Comparison of ENCODE assay signal across 14 cellular contexts in genomic region chr1:226813671-226814591, GRCh38. TPM values are rescaled to one million over a fixed set of nuclear protein-coding genes. Genes with fewer than 3 reads are reported as not detected.
A peak's percentile ranks its signal among the peaks of the same experiment; 100 is the strongest.
DNase-seq lines count a peak whose midpoint lies in the region; FAIRE-seq and TF ChIP-seq lines count a peak whose summit lies in the region.
"Had no signal": no experiment of that assay in that cellular context is flagged by ENCODE, and none has a peak within 500 bp of the region (broad histone marks: within the 10 kb centered on the region; RNA-seq: fewer than 3 reads in every experiment).

No MANE protein-coding gene starts in this region.

- no peaks in the 10 kb centered on the region for H4K20me1 ChIP-seq in endothelial cell of umbilical vein (replicated peaks; ENCODE audit: control insufficient read depth, extremely low read depth, insufficient read depth, low read length)

- BruUV-seq in endothelial cell of umbilical vein (replicated peaks; lab: Mats Ljungman, UMichigan): no TSS peak

- DNase-seq in activated naive CD4-positive, alpha-beta T cell treated with anti-CD3 and anti-CD28 coated beads, Interleukin-2, amount 10 ng/mL, durations not matched to agents 7 days and 5 days: no peak
- DNase-seq in activated naive CD4-positive, alpha-beta T cell treated with Interleukin-2 at 50 U/mL for 16 hours: no peak
- DNase-seq in endothelial cell of umbilical vein (ENCODE audit: low read depth, low spot score) (peak; percentile 27), transverse colon (no peak), ureter (ENCODE audit: low spot score) (no peak), GM19239 (ENCODE audit: insufficient read length, low spot score) (no peak), NCI-H510A (lab: John Stamatoyannopoulos, UW) (no peak)
- DNase-seq: activated CD4-positive, alpha-beta T cell treated with anti-CD3 and anti-CD28 coated beads, Interleukin-2, amount 50 U/mL, for 1 hour; aorta; CD8-positive, alpha-beta memory T cell; posterior cingulate gyrus; stimulated activated CD8-positive, alpha-beta memory T cell treated with anti-CD3 and anti-CD28 coated beads, Interleukin-4, amount 100 ng/mL, for 48 hours had no signal

- H3K36me3 ChIP-seq in endothelial cell of umbilical vein (ENCODE audit: control insufficient read depth in 2 of 2, extremely low read depth in 1 of 2, insufficient read depth in 2 of 2, low read length in 2 of 2) (no peaks in the 10 kb centered on the region), transverse colon (no peaks in the 10 kb centered on the region)

- H3K4me3 ChIP-seq in endothelial cell of umbilical vein (replicated peaks in 1 of 3; ENCODE audit: insufficient read depth in 1 of 3, low read depth in 1 of 3, low read length in 3 of 3): no peak overlapping the region
- H3K4me3 ChIP-seq in transverse colon: no peak overlapping the region
- H3K4me3 ChIP-seq: SK-N-MC had no signal

- in situ Hi-C loops in transverse colon (cut with MboI; ENCODE audit: low pct_ligation_motif_present in 1 of 4, low pct_unique_long_range_greater_than_20kb in 1 of 4, low sequenced_read_pairs in 3 of 4): no loop called here

- no peaks in the 10 kb centered on the region for H3K9me3 ChIP-seq in endothelial cell of umbilical vein (replicated peaks; ENCODE audit: control insufficient read depth, insufficient read depth, low read length)
- H3K9me3 ChIP-seq in transverse colon: no peaks in the 10 kb centered on the region

- H3K27me3 ChIP-seq in endothelial cell of umbilical vein (ENCODE audit: control insufficient read depth in 2 of 2, insufficient read depth in 2 of 2, low read length in 2 of 2) (no peaks in the 10 kb centered on the region), transverse colon (no peaks in the 10 kb centered on the region)

- H3K79me2 ChIP-seq in endothelial cell of umbilical vein (ENCODE audit: control insufficient read depth, insufficient read depth, low read length): no peaks in the 10 kb centered on the region

- H3K4me3 Mint-ChIP-seq in activated naive CD4-positive, alpha-beta T cell treated with anti-CD3 and anti-CD28 coated beads, Interleukin-2, amount 10 ng/mL, durations not matched to agents 7 days and 5 days: no peak overlapping the region
- no peak overlapping the region for H3K4me3 Mint-ChIP-seq in nephron
- H3K4me3 Mint-ChIP-seq: CD8-positive, alpha-beta memory T cell had no signal

- CTCF ChIA-PET in activated naive CD4-positive, alpha-beta T cell treated with anti-CD3 and anti-CD28 coated beads, Interleukin-2, amount 10 ng/mL, durations not matched to agents 7 days and 5 days (lab: Charles Lee): no interaction called here
- CTCF ChIA-PET in endothelial cell of umbilical vein (lab: Charles Lee): interaction anchor here (0.6 to 2.2 kb wide), 13 partner anchors 9 to 406 kb away, joined by 3 to 12 read pairs (median 4); partner anchors contain the start of genes ITPKB and PARP1

- TF ChIP-seq POLR2A in endothelial cell of umbilical vein (IDR thresholded peaks at IDR 0.05; ENCODE audit: low read depth, low read length) (no peak), transverse colon (IDR thresholded peaks at IDR 0.05) (no peak)

- H3K4me2 ChIP-seq in endothelial cell of umbilical vein (ENCODE audit: insufficient read depth, low read length): peak overlapping the region; percentile 41

- H3K9me1 ChIP-seq in endothelial cell of umbilical vein (replicated peaks; ENCODE audit: control insufficient read depth, extremely low read depth, insufficient read depth, low read length): no peaks in the 10 kb centered on the region

- peak overlapping the region; percentile 28 for H2AFZ ChIP-seq in endothelial cell of umbilical vein (ENCODE audit: low read depth, low read length)

- peak overlapping the region; percentile 11 for H3K27ac Mint-ChIP-seq in activated naive CD4-positive, alpha-beta T cell treated with anti-CD3 and anti-CD28 coated beads, Interleukin-2, amount 10 ng/mL, durations not matched to agents 7 days and 5 days
- H3K27ac Mint-ChIP-seq in nephron: peak overlapping the region in 2 of 3 experiments; percentile 51 to 85
- H3K27ac Mint-ChIP-seq: CD8-positive, alpha-beta memory T cell had no signal

- no peaks in the 10 kb centered on the region for H3K36me3 Mint-ChIP-seq in activated naive CD4-positive, alpha-beta T cell treated with anti-CD3 and anti-CD28 coated beads, Interleukin-2, amount 10 ng/mL, durations not matched to agents 7 days and 5 days
- no peaks in the 10 kb centered on the region for H3K36me3 Mint-ChIP-seq in nephron (ENCODE audit: low read depth)
- H3K36me3 Mint-ChIP-seq: CD8-positive, alpha-beta memory T cell had no signal

- peaks cover 9% of the 10 kb centered on the region for H3K4me1 Mint-ChIP-seq in activated naive CD4-positive, alpha-beta T cell treated with anti-CD3 and anti-CD28 coated beads, Interleukin-2, amount 10 ng/mL, durations not matched to agents 7 days and 5 days
- peaks cover 30% of the 10 kb centered on the region for H3K4me1 Mint-ChIP-seq in nephron

- FAIRE-seq in endothelial cell of umbilical vein (lab: Jason Lieb, UNC) (no peak), GM19239 (lab: Jason Lieb, UNC) (no peak)

- no peak for TF ChIP-seq CTCF in endothelial cell of umbilical vein (IDR thresholded peaks at IDR 0.05; ENCODE audit: extremely low read depth in 1 of 2, insufficient read depth in 1 of 2, low read depth in 1 of 2, low read length in 2 of 2)
- no peak for TF ChIP-seq CTCF in nephron (IDR thresholded peaks at IDR 0.05; ENCODE audit: unreplicated experiment in 3 of 3)
- no peak for TF ChIP-seq CTCF in transverse colon (IDR thresholded peaks at IDR 0.05)

- H3K27ac ChIP-seq in endothelial cell of umbilical vein (ENCODE audit: insufficient read depth, low read depth, low read length) (peak overlapping the region; percentile 95), transverse colon (peak overlapping the region; percentile 73 to 82 (median 80))
- H3K27ac ChIP-seq: SK-N-MC had no signal

- peaks cover 29% of the 10 kb centered on the region for H3K27me3 Mint-ChIP-seq in activated naive CD4-positive, alpha-beta T cell treated with anti-CD3 and anti-CD28 coated beads, Interleukin-2, amount 10 ng/mL, durations not matched to agents 7 days and 5 days
- peaks cover 16% of the 10 kb centered on the region for H3K27me3 Mint-ChIP-seq in nephron (ENCODE audit: low read depth)

- peak overlapping the region; percentile 67 for H3K9ac ChIP-seq in endothelial cell of umbilical vein (replicated peaks; ENCODE audit: extremely low read depth, insufficient read depth, low read length)

- peaks cover 36% of the 10 kb centered on the region for H3K4me1 ChIP-seq in endothelial cell of umbilical vein (ENCODE audit: control insufficient read depth, extremely low read depth, insufficient read depth, low read length)
- H3K4me1 ChIP-seq in transverse colon: peaks cover 4 to 23% (median 12%) of the 10 kb centered on the region in 4 donors

- WGBS in transverse colon (ENCODE audit: low coverage in 1 of 2), 2 donors: 75% methylated on average over 7 of the region's 7 CpGs

- intact Hi-C loops in endothelial cell of umbilical vein (cut with micrococcal nuclease): loop anchor here (1.0 kb wide), 1 partner anchor 36 kb away; no protein-coding TSS in a partner anchor
- intact Hi-C loops in transverse colon (cut with DNase I; ENCODE audit: low total_unique reads): no loop called here

- dilution Hi-C loops in endothelial cell of umbilical vein (cut with MboI; ENCODE audit: extremely low pct_ligation_motif_present, low sequenced_read_pairs): no loop called here

- POLR2A ChIA-PET in endothelial cell of umbilical vein (lab: Charles Lee): interaction anchor here (0.9 to 1.6 kb wide), 3 partner anchors 9 to 74 kb away, joined by 3 to 10 read pairs (median 4); partner anchors contain the start of gene ITPKB

- H3K9me3 Mint-ChIP-seq in activated naive CD4-positive, alpha-beta T cell treated with anti-CD3 and anti-CD28 coated beads, Interleukin-2, amount 10 ng/mL, durations not matched to agents 7 days and 5 days: no peaks in the 10 kb centered on the region
- no peaks in the 10 kb centered on the region for H3K9me3 Mint-ChIP-seq in nephron
- H3K9me3 Mint-ChIP-seq: CD8-positive, alpha-beta memory T cell had no signal

- no peak for TF ChIP-seq EP300 in transverse colon (IDR thresholded peaks at IDR 0.05; ENCODE audit: low read depth)

TF ChIP-seq in endothelial cell of umbilical vein, 7 proteins besides CTCF, POLR2A, EP300 and RAD21:
- TF ChIP-seq MAX (IDR thresholded peaks at IDR 0.05; ENCODE audit: insufficient read depth, insufficient read length) (no peak), FOS (IDR thresholded peaks at IDR 0.05; ENCODE audit: borderline replicate concordance, insufficient read depth, low read length) (no peak), JUN (IDR thresholded peaks at IDR 0.05; ENCODE audit: borderline replicate concordance, insufficient read depth, insufficient read length, low read depth) (no peak), GATA2 (IDR thresholded peaks at IDR 0.05; ENCODE audit: insufficient read depth, insufficient read length, low read depth, low read length) (no peak), POLR2AphosphoS5 (IDR thresholded peaks at IDR 0.05; ENCODE audit: insufficient read depth, low read depth, low read length) (no peak), MYC (IDR thresholded peaks at IDR 0.05; ENCODE audit: low read depth, low read length) (no peak), EZH2 (IDR thresholded peaks at IDR 0.05; ENCODE audit: borderline replicate concordance, low read depth, low read length, severe bottlenecking) (no peak)

RNA-seq across cellular contexts. Expression of gene PSEN2, which starts 56.5 kb away (rescaled TPM):
- total RNA-seq in endothelial cell of umbilical vein: 12.5 and 17.1 TPM in 2 replicates
- 18.1 and 19.3 TPM in 2 replicates for polyA plus RNA-seq in endothelial cell of umbilical vein
- 10.4 TPM in 2 replicates for polyA plus RNA-seq in endothelial cell of umbilical vein (2011; cell fraction: cytosol; rRNA removed)
- polyA plus RNA-seq in endothelial cell of umbilical vein (2011; cell fraction: nucleus; rRNA removed): 18.3 and 19.6 TPM in 2 replicates
- polyA plus RNA-seq in endothelial cell of umbilical vein (2012): 7.9 and 9.5 TPM in 2 replicates
- 23.9 and 29.4 TPM in 2 replicates for polyA minus RNA-seq in endothelial cell of umbilical vein
- polyA minus RNA-seq in endothelial cell of umbilical vein (2011; cell fraction: cytosol; rRNA and poly(A)+ RNA removed): 14.2 TPM
- polyA minus RNA-seq in endothelial cell of umbilical vein (2011; cell fraction: nucleus; rRNA and poly(A)+ RNA removed): 11.6 and 11.8 TPM in 2 replicates
- total RNA-seq in transverse colon: 10 to 100 TPM; 24.6 to 47.5 (median 35.6) TPM
- total RNA-seq in ureter: 29.1 TPM
